9 cellular contexts compared by ENCODE assay signal in the genomic region with DNA sequence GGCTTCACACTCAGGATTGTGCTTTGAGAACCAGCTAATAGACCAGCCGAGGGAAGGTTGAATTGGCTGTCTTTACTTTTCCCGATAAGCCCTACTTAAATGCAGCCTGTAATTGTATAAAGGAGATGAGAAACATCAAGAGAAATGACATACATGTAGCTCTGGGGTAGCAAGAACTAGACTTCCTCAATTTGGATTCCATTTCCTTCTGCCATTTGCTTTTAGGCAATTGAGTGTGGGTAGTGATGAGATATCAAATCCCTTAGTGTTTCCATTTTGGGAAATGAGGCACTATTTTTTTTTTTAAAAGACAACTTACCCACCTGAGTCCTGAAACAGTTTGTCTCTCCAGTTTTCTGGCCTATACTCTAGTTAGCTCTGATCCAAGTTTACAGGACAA.
DNase-seq lines count a peak whose midpoint lies in the region.
"Had no signal": no experiment of that assay in that cellular context is flagged by ENCODE, and none has a peak within 500 bp of the region (broad histone marks: within the 10 kb centered on the region; RNA-seq: fewer than 3 reads in every experiment).

No MANE protein-coding gene starts in this region.

- peaks cover 48% of the 10 kb centered on the region for H3K4me1 ChIP-seq in iPS-20b (ENCODE audit: insufficient read depth, low read length)

- H3K27me3 ChIP-seq in iPS-20b (ENCODE audit: insufficient read depth, low read length): peaks cover 44% of the 10 kb centered on the region

- DNase-seq in AML-193 (lab: John Stamatoyannopoulos, UW) (peak; percentile 4 to 8), NOMO-1 (lab: John Stamatoyannopoulos, UW; ENCODE audit: unreplicated experiment in 2 of 2) (peak; percentile 23 to 34), NCI-H69 (lab: John Stamatoyannopoulos, UW) (no peak), activated gamma-delta T cell treated with Interleukin-2 at 50 U/mL for 16 hours (no peak), middle frontal gyrus (ENCODE audit: extremely low spot score, low spot score) (no peak)
- DNase-seq: naive B cell, NCI-H1694 treated with DMSO at 0.1 percent for 48 hours, SHP77 treated with DMSO at 0.1 percent for 48 hours had no signal

- H3K27ac ChIP-seq in iPS-20b (ENCODE audit: low read length): no peak overlapping the region

- no peaks in the 10 kb centered on the region for H3K9me3 ChIP-seq in iPS-20b (ENCODE audit: insufficient read depth, low read depth, low read length)

- H3K4me3 ChIP-seq in iPS-20b (ENCODE audit: low read length): peak overlapping the region; percentile 61; the same call in 1 of the 2 replicates

- no peaks in the 10 kb centered on the region; the same call in 1 of the 2 replicates for H3K36me3 ChIP-seq in iPS-20b (ENCODE audit: insufficient read depth, low read depth, low read length)

- no peak overlapping the region for H3K9ac ChIP-seq in iPS-20b (ENCODE audit: low read depth, low read length)

Comparison
In these comparisons a context has a peak if more than half of its experiments do, and no peak if none do; other contexts are left out.
1. DNase-seq: peak in AML-193 (2 of 2) and NOMO-1 (2 of 2); none in NCI-H69 (single experiment), activated gamma-delta T cell treated with Interleukin-2 at 50 U/mL for 16 hours (single experiment) and middle frontal gyrus (single experiment).